11 cellular contexts compared by ENCODE assay signal in genomic region chr6:82783587-82784253, GRCh38.
DNase-seq lines count a peak whose midpoint lies in the region; ATAC-seq, FAIRE-seq and TF ChIP-seq lines count a peak whose summit lies in the region.
"Had no signal": no experiment of that assay in that cellular context is flagged by ENCODE, and none has a peak within 500 bp of the region (broad histone marks: within the 10 kb centered on the region; RNA-seq: fewer than 3 reads in every experiment).

No MANE protein-coding gene starts in this region.

- FAIRE-seq in urothelium cell line (lab: Jason Lieb, UNC), result no peak

- no peak overlapping the region for H3K27ac Mint-ChIP-seq in endothelial cell (ENCODE audit: unreplicated experiment)
- H3K27ac Mint-ChIP-seq: CD8-positive, alpha-beta memory T cell; stimulated activated effector memory CD8-positive, alpha-beta T cell treated with anti-CD3 and anti-CD28 coated beads, Interleukin-12 subunit alpha, Interleukin-12 subunit beta, amount 100 ng/mL, for 72 hours had no signal

- DNase-seq in ACHN (peak; percentile 5), NCI-H345 (lab: John Stamatoyannopoulos, UW) (peak; percentile 67), endothelial cell (ENCODE audit: low spot score) (no peak), pons (ENCODE audit: low spot score) (no peak), urothelium cell line (ENCODE audit: low spot score) (no peak), GF-D8 (lab: John Stamatoyannopoulos, UW) (no peak)
- DNase-seq in stimulated activated CD4-positive, alpha-beta T cell treated with anti-CD3 and anti-CD28 coated beads, Interleukin-2, amount 100 ng/mL, for 48 hours, result no peak
- DNase-seq: CD8-positive, alpha-beta memory T cell; right cardiac atrium had no signal

- peak; percentile 77 for ATAC-seq in GM21367 (IDR thresholded peaks at IDR 0.05; ENCODE audit: unreplicated experiment)
- ATAC-seq: right cardiac atrium; stimulated activated effector memory CD8-positive, alpha-beta T cell treated with anti-CD3 and anti-CD28 coated beads, Interleukin-12 subunit alpha, Interleukin-12 subunit beta, amount 100 ng/mL, for 72 hours had no signal

- H3K9me3 Mint-ChIP-seq in endothelial cell (ENCODE audit: unreplicated experiment), result no peaks in the 10 kb centered on the region
- H3K9me3 Mint-ChIP-seq: stimulated activated effector memory CD8-positive, alpha-beta T cell treated with anti-CD3 and anti-CD28 coated beads, Interleukin-12 subunit alpha, Interleukin-12 subunit beta, amount 100 ng/mL, for 72 hours had no signal

- H3K4me1 Mint-ChIP-seq in endothelial cell (ENCODE audit: unreplicated experiment), result no peaks in the 10 kb centered on the region
- H3K4me1 Mint-ChIP-seq: CD8-positive, alpha-beta memory T cell; stimulated activated effector memory CD8-positive, alpha-beta T cell treated with anti-CD3 and anti-CD28 coated beads, Interleukin-12 subunit alpha, Interleukin-12 subunit beta, amount 100 ng/mL, for 72 hours had no signal

- H3K4me3 Mint-ChIP-seq in endothelial cell (ENCODE audit: unreplicated experiment), result no peak overlapping the region
- H3K4me3 Mint-ChIP-seq: CD8-positive, alpha-beta memory T cell; stimulated activated effector memory CD8-positive, alpha-beta T cell treated with anti-CD3 and anti-CD28 coated beads, Interleukin-12 subunit alpha, Interleukin-12 subunit beta, amount 100 ng/mL, for 72 hours had no signal

- no peaks in the 10 kb centered on the region for H3K36me3 Mint-ChIP-seq in endothelial cell (ENCODE audit: low read depth, unreplicated experiment)
- H3K36me3 Mint-ChIP-seq: stimulated activated effector memory CD8-positive, alpha-beta T cell treated with anti-CD3 and anti-CD28 coated beads, Interleukin-12 subunit alpha, Interleukin-12 subunit beta, amount 100 ng/mL, for 72 hours had no signal

- peak; percentile 38 for TF ChIP-seq CTCF in endothelial cell (IDR thresholded peaks at IDR 0.05; ENCODE audit: unreplicated experiment)

- in situ Hi-C loops in ACHN (cut with HindIII; ENCODE audit: low pct_ligation_motif_present, low pct_unique_long_range_greater_than_20kb, low sequenced_read_pairs), result no loop called here

- H3K27me3 Mint-ChIP-seq in endothelial cell (ENCODE audit: unreplicated experiment), result no peaks in the 10 kb centered on the region

Comparison
In these comparisons a context has a peak if more than half of its experiments do, and no peak if none do; other contexts are left out.
1. DNase-seq: peak in ACHN (single experiment) and NCI-H345 (single experiment); none in endothelial cell (single experiment), pons (single experiment), urothelium cell line (single experiment), stimulated activated CD4-positive, alpha-beta T cell treated with anti-CD3 and anti-CD28 coated beads, Interleukin-2, amount 100 ng/mL, for 48 hours (0 of 2) and GF-D8 (single experiment).